ENCODE assay signal across 1 cellular context in the genomic region with DNA sequence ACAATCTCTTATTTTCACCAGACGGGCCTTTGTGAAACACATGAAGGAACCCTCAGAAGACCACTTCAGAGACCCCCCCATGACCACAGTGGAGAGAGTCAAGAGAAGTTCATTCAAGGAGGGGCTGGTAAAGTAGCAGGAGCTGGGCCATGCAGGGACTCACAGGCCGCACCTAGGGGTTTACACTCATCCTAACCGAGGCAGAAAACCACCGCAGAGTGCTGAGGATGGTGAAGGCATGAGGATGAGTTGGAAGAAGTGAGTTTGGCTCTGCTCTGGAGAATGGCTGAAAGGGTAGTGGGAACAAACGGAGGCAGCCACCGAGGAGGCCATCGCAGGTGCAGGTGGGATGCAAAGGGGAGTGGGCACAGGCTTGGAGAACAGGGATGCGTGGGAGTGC.
TF ChIP-seq lines count a peak whose summit lies in the region.

No MANE protein-coding gene starts in this region.

TF ChIP-seq in H1, 55 proteins besides CTCF, POLR2A, EP300 and RAD21:
- TF ChIP-seq SIN3A (conservative IDR thresholded peaks at IDR 0.05 in 1 of 2, IDR thresholded peaks at IDR 0.05 in 1 of 2; ENCODE audit: low read depth in 1 of 2, low read length in 2 of 2) (no peak), JUN (IDR thresholded peaks at IDR 0.05; ENCODE audit: low read depth, low read length) (no peak), GABPA (IDR thresholded peaks at IDR 0.05; ENCODE audit: borderline replicate concordance, insufficient read depth, low read length) (no peak), EZH2 (IDR thresholded peaks at IDR 0.05; ENCODE audit: low read depth, low read length, severe bottlenecking) (no peak), CTBP2 (IDR thresholded peaks at IDR 0.05; ENCODE audit: borderline replicate concordance, insufficient read depth, insufficient read length, low read length) (no peak), BCL11A (IDR thresholded peaks at IDR 0.05; ENCODE audit: low read depth in 2 of 2, low read length in 2 of 2) (no peak), CREB1 (IDR thresholded peaks at IDR 0.05) (no peak), TBP (IDR thresholded peaks at IDR 0.05; ENCODE audit: low read depth, low read length) (no peak), POLR2AphosphoS5 (IDR thresholded peaks at IDR 0.05; ENCODE audit: low read depth, low read length) (no peak), CHD1 (IDR thresholded peaks at IDR 0.05; ENCODE audit: low read depth, low read length) (no peak), EGR1 (IDR thresholded peaks at IDR 0.05; ENCODE audit: borderline replicate concordance, low read depth, low read length) (no peak)
- TF ChIP-seq, protein P1, sequence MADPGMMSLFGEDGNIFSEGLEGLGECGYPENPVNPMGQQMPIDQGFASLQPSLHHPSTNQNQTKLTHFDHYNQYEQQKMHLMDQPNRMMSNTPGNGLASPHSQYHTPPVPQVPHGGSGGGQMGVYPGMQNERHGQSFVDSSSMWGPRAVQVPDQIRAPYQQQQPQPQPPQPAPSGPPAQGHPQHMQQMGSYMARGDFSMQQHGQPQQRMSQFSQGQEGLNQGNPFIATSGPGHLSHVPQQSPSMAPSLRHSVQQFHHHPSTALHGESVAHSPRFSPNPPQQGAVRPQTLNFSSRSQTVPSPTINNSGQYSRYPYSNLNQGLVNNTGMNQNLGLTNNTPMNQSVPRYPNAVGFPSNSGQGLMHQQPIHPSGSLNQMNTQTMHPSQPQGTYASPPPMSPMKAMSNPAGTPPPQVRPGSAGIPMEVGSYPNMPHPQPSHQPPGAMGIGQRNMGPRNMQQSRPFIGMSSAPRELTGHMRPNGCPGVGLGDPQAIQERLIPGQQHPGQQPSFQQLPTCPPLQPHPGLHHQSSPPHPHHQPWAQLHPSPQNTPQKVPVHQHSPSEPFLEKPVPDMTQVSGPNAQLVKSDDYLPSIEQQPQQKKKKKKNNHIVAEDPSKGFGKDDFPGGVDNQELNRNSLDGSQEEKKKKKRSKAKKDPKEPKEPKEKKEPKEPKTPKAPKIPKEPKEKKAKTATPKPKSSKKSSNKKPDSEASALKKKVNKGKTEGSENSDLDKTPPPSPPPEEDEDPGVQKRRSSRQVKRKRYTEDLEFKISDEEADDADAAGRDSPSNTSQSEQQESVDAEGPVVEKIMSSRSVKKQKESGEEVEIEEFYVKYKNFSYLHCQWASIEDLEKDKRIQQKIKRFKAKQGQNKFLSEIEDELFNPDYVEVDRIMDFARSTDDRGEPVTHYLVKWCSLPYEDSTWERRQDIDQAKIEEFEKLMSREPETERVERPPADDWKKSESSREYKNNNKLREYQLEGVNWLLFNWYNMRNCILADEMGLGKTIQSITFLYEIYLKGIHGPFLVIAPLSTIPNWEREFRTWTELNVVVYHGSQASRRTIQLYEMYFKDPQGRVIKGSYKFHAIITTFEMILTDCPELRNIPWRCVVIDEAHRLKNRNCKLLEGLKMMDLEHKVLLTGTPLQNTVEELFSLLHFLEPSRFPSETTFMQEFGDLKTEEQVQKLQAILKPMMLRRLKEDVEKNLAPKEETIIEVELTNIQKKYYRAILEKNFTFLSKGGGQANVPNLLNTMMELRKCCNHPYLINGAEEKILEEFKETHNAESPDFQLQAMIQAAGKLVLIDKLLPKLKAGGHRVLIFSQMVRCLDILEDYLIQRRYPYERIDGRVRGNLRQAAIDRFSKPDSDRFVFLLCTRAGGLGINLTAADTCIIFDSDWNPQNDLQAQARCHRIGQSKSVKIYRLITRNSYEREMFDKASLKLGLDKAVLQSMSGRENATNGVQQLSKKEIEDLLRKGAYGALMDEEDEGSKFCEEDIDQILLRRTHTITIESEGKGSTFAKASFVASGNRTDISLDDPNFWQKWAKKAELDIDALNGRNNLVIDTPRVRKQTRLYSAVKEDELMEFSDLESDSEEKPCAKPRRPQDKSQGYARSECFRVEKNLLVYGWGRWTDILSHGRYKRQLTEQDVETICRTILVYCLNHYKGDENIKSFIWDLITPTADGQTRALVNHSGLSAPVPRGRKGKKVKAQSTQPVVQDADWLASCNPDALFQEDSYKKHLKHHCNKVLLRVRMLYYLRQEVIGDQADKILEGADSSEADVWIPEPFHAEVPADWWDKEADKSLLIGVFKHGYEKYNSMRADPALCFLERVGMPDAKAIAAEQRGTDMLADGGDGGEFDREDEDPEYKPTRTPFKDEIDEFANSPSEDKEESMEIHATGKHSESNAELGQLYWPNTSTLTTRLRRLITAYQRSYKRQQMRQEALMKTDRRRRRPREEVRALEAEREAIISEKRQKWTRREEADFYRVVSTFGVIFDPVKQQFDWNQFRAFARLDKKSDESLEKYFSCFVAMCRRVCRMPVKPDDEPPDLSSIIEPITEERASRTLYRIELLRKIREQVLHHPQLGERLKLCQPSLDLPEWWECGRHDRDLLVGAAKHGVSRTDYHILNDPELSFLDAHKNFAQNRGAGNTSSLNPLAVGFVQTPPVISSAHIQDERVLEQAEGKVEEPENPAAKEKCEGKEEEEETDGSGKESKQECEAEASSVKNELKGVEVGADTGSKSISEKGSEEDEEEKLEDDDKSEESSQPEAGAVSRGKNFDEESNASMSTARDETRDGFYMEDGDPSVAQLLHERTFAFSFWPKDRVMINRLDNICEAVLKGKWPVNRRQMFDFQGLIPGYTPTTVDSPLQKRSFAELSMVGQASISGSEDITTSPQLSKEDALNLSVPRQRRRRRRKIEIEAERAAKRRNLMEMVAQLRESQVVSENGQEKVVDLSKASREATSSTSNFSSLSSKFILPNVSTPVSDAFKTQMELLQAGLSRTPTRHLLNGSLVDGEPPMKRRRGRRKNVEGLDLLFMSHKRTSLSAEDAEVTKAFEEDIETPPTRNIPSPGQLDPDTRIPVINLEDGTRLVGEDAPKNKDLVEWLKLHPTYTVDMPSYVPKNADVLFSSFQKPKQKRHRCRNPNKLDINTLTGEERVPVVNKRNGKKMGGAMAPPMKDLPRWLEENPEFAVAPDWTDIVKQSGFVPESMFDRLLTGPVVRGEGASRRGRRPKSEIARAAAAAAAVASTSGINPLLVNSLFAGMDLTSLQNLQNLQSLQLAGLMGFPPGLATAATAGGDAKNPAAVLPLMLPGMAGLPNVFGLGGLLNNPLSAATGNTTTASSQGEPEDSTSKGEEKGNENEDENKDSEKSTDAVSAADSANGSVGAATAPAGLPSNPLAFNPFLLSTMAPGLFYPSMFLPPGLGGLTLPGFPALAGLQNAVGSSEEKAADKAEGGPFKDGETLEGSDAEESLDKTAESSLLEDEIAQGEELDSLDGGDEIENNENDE (IDR thresholded peaks at IDR 0.05; ENCODE audit: insufficient replicate concordance, low read length) = no peak
